ENCODE assay signal across 17 cellular contexts in genomic region chr1:1609822-1610485, GRCh38. TPM values are rescaled to one million over a fixed set of nuclear protein-coding genes. Genes with fewer than 3 reads are reported as not detected.
"Had no signal": no experiment of that assay in that cellular context is flagged by ENCODE, and none has a peak within 500 bp of the region (broad histone marks: within the 10 kb centered on the region; RNA-seq: fewer than 3 reads in every experiment).

No MANE protein-coding gene starts in this region.

- H3K27me3 ChIP-seq: dorsolateral prefrontal cortex, right atrium auricular region, tibial nerve had no signal

- H3K36me3 ChIP-seq: gastroesophageal sphincter, heart right ventricle, right atrium auricular region, tibial nerve had no signal

- ATAC-seq: activated T-helper 17 cell treated with anti-CD3 and anti-CD28 coated beads, Interleukin-2, amount 50 U/mL, for 72 hours; gastroesophageal sphincter; heart right ventricle; mucosa of descending colon; naive thymus-derived CD4-positive, alpha-beta T cell; stimulated activated naive B cell treated with anti-CD40 and anti-IgM and Interleukin-4, amounts not matched to agents 10 μg/mL and 1 μg/mL and 100 μg/mL, for 72 hours had no signal

- H3K27ac Mint-ChIP-seq: activated T-helper 17 cell treated with anti-CD3 and anti-CD28 coated beads, Interleukin-2, amount 50 U/mL, for 72 hours; stimulated activated naive B cell treated with anti-CD40 and anti-IgM and Interleukin-4, amounts not matched to agents 10 μg/mL and 1 μg/mL and 100 μg/mL, for 72 hours had no signal

- H3K9me3 ChIP-seq: gastroesophageal sphincter, heart right ventricle, mucosa of descending colon, right atrium auricular region, tibial nerve had no signal

- DNase-seq: activated CD4-positive, alpha-beta T cell treated with anti-CD3 and anti-CD28 coated beads for 1 hour; activated CD4-positive, alpha-beta T cell treated with anti-CD3 and anti-CD28 coated beads, Interleukin-2, amount 50 U/mL, for 4 hours; activated naive CD4-positive, alpha-beta T cell treated with Interleukin-2 at 50 U/mL for 16 hours; activated T-cell treated with anti-CD3 and anti-CD28 coated beads for 4 hours; dorsolateral prefrontal cortex; heart right ventricle; naive thymus-derived CD4-positive, alpha-beta T cell; stimulated activated CD4-positive, alpha-beta T cell treated with anti-CD3 and anti-CD28 coated beads, Interleukin-2, amount 100 ng/mL, for 48 hours; stimulated activated naive B cell treated with anti-CD40 and anti-IgM and Interleukin-4, amounts not matched to agents 10 μg/mL and 1 μg/mL and 100 μg/mL, for 72 hours; T-helper 1 cell; T1000 had no signal

- H3K4me3 Mint-ChIP-seq: activated T-helper 17 cell treated with anti-CD3 and anti-CD28 coated beads, Interleukin-2, amount 50 U/mL, for 72 hours; stimulated activated naive B cell treated with anti-CD40 and anti-IgM and Interleukin-4, amounts not matched to agents 10 μg/mL and 1 μg/mL and 100 μg/mL, for 72 hours had no signal

- H3K4me3 ChIP-seq: dorsolateral prefrontal cortex, gastroesophageal sphincter, heart right ventricle, mucosa of descending colon, right atrium auricular region, tibial nerve had no signal

- H3K27me3 Mint-ChIP-seq: activated T-helper 17 cell treated with anti-CD3 and anti-CD28 coated beads, Interleukin-2, amount 50 U/mL, for 72 hours; naive thymus-derived CD4-positive, alpha-beta T cell; stimulated activated naive B cell treated with anti-CD40 and anti-IgM and Interleukin-4, amounts not matched to agents 10 μg/mL and 1 μg/mL and 100 μg/mL, for 72 hours had no signal

- H3K27ac ChIP-seq: tibial nerve had no signal

- H3K9me3 Mint-ChIP-seq: activated T-helper 17 cell treated with anti-CD3 and anti-CD28 coated beads, Interleukin-2, amount 50 U/mL, for 72 hours; stimulated activated naive B cell treated with anti-CD40 and anti-IgM and Interleukin-4, amounts not matched to agents 10 μg/mL and 1 μg/mL and 100 μg/mL, for 72 hours had no signal

RNA-seq across cellular contexts. Expression of gene FNDC10, which starts 10.0 kb away (rescaled TPM):
- total RNA-seq: skeletal muscle tissue had no signal

RNA-seq across cellular contexts. Expression of gene MMP23B, which starts 22.0 kb away (rescaled TPM):
- polyA plus RNA-seq: naive thymus-derived CD4-positive, alpha-beta T cell had no signal
